In genomic region chr6:37522836-37523235, GRCh38 we compare ENCODE assay signal across 23 cellular contexts.
"Had no signal": no experiment of that assay in that cellular context is flagged by ENCODE, and none has a peak within 500 bp of the region (broad histone marks: within the 10 kb centered on the region; RNA-seq: fewer than 3 reads in every experiment).

No MANE protein-coding gene starts in this region.

- H3K9me3 ChIP-seq: adrenal gland, Peyer's patch, SJCRH30, SK-N-SH had no signal

- H3K4me3 Mint-ChIP-seq: activated CD8-positive, alpha-beta T cell treated with anti-CD3 and anti-CD28 coated beads for 36 hours; activated naive CD8-positive, alpha-beta T cell; activated T-cell treated with anti-CD3 and anti-CD28 coated beads, Interleukin-2, amount 50 U/mL, for 72 hours had no signal

- H3K36me3 ChIP-seq: adrenal gland, Peyer's patch, SJCRH30, WERI-Rb-1 had no signal

- FAIRE-seq: bronchial epithelial cell had no signal

- H3K27ac Mint-ChIP-seq: activated naive CD8-positive, alpha-beta T cell; activated T-cell treated with anti-CD3 and anti-CD28 coated beads, Interleukin-2, amount 50 U/mL, for 72 hours had no signal

- H3K36me3 Mint-ChIP-seq: activated naive CD8-positive, alpha-beta T cell had no signal

- DNase-seq: activated CD4-positive, alpha-beta T cell treated with anti-CD3 and anti-CD28 coated beads for 4 hours; activated CD8-positive, alpha-beta memory T cell treated with anti-CD3 and anti-CD28 coated beads, Interleukin-2, amount 50 U/mL, for 4 hours; activated CD8-positive, alpha-beta T cell treated with anti-CD3 and anti-CD28 coated beads for 36 hours; activated naive CD4-positive, alpha-beta T cell treated with Interleukin-2 at 50 U/mL for 16 hours; activated T-cell treated with anti-CD3 and anti-CD28 coated beads, Interleukin-2, amount 50 U/mL, for 72 hours; adrenal gland; anterior cingulate cortex; central memory CD4-positive, alpha-beta T cell; Kasumi-1; NCI-H1105 treated with DMSO at 0.1 percent for 48 hours; NCI-H146; NCI-H187 treated with DMSO at 0.1 percent for 48 hours; NCI-H2081 treated with DMSO at 0.1 percent for 48 hours; NCI-H446; Peyer's patch; Right ventricle myocardium superior; SJCRH30; SK-N-SH; T-helper 1 cell; WERI-Rb-1 had no signal

- H3K4me2 ChIP-seq: SK-N-SH had no signal

- H3K4me3 ChIP-seq: adrenal gland, Peyer's patch, SJCRH30 had no signal

- H3K27me3 ChIP-seq: adrenal gland, Peyer's patch, SJCRH30 had no signal

- H3K27me3 Mint-ChIP-seq: activated CD8-positive, alpha-beta T cell treated with anti-CD3 and anti-CD28 coated beads for 36 hours; activated naive CD8-positive, alpha-beta T cell had no signal

- ATAC-seq: activated CD8-positive, alpha-beta T cell treated with anti-CD3 and anti-CD28 coated beads for 36 hours; activated T-cell treated with anti-CD3 and anti-CD28 coated beads, Interleukin-2, amount 50 U/mL, for 72 hours had no signal

- H3K27ac ChIP-seq: adrenal gland, Peyer's patch, RWPE1, SJCRH30, WERI-Rb-1 had no signal

- H3K9me3 Mint-ChIP-seq: activated T-cell treated with anti-CD3 and anti-CD28 coated beads, Interleukin-2, amount 50 U/mL, for 72 hours had no signal

- H3K9ac ChIP-seq: SK-N-SH had no signal

- H3K4me1 ChIP-seq: adrenal gland had no signal
